Comparison of ENCODE assay signal across 1 cellular context in the genomic region with DNA sequence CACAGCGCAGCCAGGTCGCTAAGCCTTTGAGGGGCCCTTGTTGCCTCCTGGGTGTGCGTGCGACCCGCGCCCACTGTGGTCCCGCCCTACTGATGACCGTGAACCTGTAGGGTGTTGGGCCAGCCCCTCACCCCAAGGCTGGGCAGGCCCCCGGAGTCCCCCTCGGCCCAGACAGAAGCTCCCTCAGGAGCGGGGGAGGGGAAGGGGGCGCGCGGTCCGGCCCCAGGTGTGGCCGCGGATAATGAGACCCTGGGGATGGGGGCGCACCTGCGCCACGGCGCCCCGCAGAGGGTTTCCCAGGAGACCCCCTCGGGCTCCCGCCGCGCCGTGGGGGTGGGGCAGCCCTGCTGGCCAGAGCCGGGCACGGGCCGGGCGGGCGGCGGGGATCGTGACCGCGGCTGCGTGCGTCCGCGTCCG.
TF ChIP-seq lines count a peak whose summit lies in the region.

No MANE protein-coding gene starts in this region.

TF ChIP-seq in HepG2, 621 proteins besides CTCF, POLR2A, EP300 and RAD21:
- TF ChIP-seq ZBTB8A (CRISPR knock-in tag; IDR thresholded peaks at IDR 0.05; ENCODE audit: borderline replicate concordance, low read depth), result no peak
- TF ChIP-seq, protein P1, sequence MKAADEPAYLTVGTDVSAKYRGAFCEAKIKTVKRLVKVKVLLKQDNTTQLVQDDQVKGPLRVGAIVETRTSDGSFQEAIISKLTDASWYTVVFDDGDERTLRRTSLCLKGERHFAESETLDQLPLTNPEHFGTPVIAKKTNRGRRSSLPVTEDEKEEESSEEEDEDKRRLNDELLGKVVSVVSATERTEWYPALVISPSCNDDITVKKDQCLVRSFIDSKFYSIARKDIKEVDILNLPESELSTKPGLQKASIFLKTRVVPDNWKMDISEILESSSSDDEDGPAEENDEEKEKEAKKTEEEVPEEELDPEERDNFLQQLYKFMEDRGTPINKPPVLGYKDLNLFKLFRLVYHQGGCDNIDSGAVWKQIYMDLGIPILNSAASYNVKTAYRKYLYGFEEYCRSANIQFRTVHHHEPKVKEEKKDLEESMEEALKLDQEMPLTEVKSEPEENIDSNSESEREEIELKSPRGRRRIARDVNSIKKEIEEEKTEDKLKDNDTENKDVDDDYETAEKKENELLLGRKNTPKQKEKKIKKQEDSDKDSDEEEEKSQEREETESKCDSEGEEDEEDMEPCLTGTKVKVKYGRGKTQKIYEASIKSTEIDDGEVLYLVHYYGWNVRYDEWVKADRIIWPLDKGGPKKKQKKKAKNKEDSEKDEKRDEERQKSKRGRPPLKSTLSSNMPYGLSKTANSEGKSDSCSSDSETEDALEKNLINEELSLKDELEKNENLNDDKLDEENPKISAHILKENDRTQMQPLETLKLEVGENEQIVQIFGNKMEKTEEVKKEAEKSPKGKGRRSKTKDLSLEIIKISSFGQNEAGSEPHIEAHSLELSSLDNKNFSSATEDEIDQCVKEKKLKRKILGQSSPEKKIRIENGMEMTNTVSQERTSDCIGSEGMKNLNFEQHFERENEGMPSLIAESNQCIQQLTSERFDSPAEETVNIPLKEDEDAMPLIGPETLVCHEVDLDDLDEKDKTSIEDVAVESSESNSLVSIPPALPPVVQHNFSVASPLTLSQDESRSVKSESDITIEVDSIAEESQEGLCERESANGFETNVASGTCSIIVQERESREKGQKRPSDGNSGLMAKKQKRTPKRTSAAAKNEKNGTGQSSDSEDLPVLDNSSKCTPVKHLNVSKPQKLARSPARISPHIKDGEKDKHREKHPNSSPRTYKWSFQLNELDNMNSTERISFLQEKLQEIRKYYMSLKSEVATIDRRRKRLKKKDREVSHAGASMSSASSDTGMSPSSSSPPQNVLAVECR (CRISPR knock-in tag; IDR thresholded peaks at IDR 0.05; ENCODE audit: borderline replicate concordance), result no peak
- TF ChIP-seq, protein P2, sequence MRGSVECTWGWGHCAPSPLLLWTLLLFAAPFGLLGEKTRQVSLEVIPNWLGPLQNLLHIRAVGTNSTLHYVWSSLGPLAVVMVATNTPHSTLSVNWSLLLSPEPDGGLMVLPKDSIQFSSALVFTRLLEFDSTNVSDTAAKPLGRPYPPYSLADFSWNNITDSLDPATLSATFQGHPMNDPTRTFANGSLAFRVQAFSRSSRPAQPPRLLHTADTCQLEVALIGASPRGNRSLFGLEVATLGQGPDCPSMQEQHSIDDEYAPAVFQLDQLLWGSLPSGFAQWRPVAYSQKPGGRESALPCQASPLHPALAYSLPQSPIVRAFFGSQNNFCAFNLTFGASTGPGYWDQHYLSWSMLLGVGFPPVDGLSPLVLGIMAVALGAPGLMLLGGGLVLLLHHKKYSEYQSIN (CRISPR knock-in tag; IDR thresholded peaks at IDR 0.05; ENCODE audit: borderline replicate concordance), result no peak
- TF ChIP-seq FOXO1 (CRISPR knock-in tag; IDR thresholded peaks at IDR 0.05), result no peak
- TF ChIP-seq, protein P3, sequence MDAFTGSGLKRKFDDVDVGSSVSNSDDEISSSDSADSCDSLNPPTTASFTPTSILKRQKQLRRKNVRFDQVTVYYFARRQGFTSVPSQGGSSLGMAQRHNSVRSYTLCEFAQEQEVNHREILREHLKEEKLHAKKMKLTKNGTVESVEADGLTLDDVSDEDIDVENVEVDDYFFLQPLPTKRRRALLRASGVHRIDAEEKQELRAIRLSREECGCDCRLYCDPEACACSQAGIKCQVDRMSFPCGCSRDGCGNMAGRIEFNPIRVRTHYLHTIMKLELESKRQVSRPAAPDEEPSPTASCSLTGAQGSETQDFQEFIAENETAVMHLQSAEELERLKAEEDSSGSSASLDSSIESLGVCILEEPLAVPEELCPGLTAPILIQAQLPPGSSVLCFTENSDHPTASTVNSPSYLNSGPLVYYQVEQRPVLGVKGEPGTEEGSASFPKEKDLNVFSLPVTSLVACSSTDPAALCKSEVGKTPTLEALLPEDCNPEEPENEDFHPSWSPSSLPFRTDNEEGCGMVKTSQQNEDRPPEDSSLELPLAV (CRISPR knock-in tag; conservative IDR thresholded peaks at IDR 0.05; ENCODE audit: low read depth), result no peak
- TF ChIP-seq HNF4A (CRISPR knock-in tag; IDR thresholded peaks at IDR 0.05), result no peak
- TF ChIP-seq ATF7-NPFF (CRISPR knock-in tag; IDR thresholded peaks at IDR 0.05; ENCODE audit: low read depth), result no peak
- no peak for TF ChIP-seq MTF2 (CRISPR knock-in tag; IDR thresholded peaks at IDR 0.05; ENCODE audit: borderline replicate concordance)
- TF ChIP-seq ZC3H13 (CRISPR knock-in tag; IDR thresholded peaks at IDR 0.05), result no peak
- no peak for TF ChIP-seq ZNF12 (CRISPR knock-in tag; IDR thresholded peaks at IDR 0.05)
TF ChIP-seq in HepG2: peak in this region for 0.
